8 cellular contexts compared by ENCODE assay signal in the genomic region with DNA sequence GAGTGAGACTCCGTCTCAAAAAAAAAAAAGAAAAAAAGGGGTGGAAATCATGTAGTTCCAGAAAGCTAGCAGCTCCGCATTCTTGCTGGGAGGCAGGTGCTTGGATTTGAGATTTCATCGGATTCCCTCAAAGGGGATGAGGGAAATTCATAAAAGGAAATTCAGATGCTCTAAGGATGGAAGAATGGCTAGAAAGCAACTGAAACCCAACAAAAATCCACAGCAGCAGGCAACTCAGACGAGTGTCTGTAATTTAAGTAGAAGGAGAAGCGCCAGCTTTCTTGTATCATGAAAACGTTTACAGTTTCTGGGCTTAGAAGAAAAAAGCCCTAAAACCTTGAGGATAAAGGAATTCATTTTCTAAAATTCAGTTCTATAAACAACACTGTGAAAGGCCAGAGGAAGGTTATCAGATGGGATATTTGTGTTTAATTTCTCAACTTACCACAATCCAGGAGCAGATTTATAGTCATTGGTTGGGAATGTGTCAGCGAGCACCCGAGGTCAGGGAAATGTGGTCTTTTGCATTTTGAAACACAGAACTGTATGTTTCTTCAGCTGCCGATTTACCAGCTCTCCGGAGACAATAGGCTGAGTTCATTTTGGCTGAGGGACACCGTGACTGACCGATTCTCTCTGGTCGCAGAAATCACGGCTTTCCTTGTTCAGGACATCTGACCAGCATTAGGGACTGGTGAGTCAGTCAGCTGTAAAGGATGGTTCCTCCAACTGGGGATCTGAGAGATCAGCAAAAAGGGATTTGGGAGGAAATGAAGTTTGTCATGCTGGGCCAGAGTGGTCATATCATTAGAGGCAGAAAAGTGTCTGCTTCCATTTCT.
DNase-seq lines count a peak whose midpoint lies in the region; ATAC-seq and TF ChIP-seq lines count a peak whose summit lies in the region.

No MANE protein-coding gene starts in this region.

- peak overlapping the region in 3 of 4 donors; percentile 4 to 64 (median 10) for H3K27ac ChIP-seq in Peyer's patch

- peak; percentile 33 for DNase-seq in ACHN
- no peak for DNase-seq in Peyer's patch
- peak; percentile 37 for DNase-seq in epithelial cell of proximal tubule (ENCODE audit: low read depth)
- no peak for DNase-seq in NCI-H1436 (lab: John Stamatoyannopoulos, UW)
- DNase-seq in NCI-H524 treated with DMSO at 0.1 percent for 48 hours (lab: John Stamatoyannopoulos, UW) = no peak
- no peak for DNase-seq in DMS 273 (lab: John Stamatoyannopoulos, UW; ENCODE audit: unreplicated experiment)

- no peak for ATAC-seq in HG02884 (IDR thresholded peaks at IDR 0.05; ENCODE audit: unreplicated experiment)

- TF ChIP-seq CTCF in Peyer's patch (IDR thresholded peaks at IDR 0.05) = no peak
- no peak for TF ChIP-seq CTCF in epithelial cell of proximal tubule (conservative IDR thresholded peaks at IDR 0.05; ENCODE audit: low read depth, low read length)

- H3K27me3 ChIP-seq in Peyer's patch (no peaks in the 10 kb centered on the region), neuron (ENCODE audit: insufficient read depth, low read length) (peaks cover 8% of the 10 kb centered on the region)

- no peak for TF ChIP-seq POLR2A in Peyer's patch (IDR thresholded peaks at IDR 0.05)

- no peaks in the 10 kb centered on the region for H3K9me3 ChIP-seq in Peyer's patch
- no peaks in the 10 kb centered on the region for H3K9me3 ChIP-seq in neuron (ENCODE audit: low read length)

- H3K4me3 ChIP-seq in Peyer's patch (no peak overlapping the region), epithelial cell of proximal tubule (ENCODE audit: low read depth, low read length) (no peak overlapping the region), neuron (ENCODE audit: low read length) (no peak overlapping the region)

- H3K36me3 ChIP-seq in Peyer's patch = no peaks in the 10 kb centered on the region
- H3K36me3 ChIP-seq in neuron (ENCODE audit: insufficient read depth, low read length) = no peaks in the 10 kb centered on the region

- peak overlapping the region; percentile 0 for H2AFZ ChIP-seq in neuron (ENCODE audit: low read depth, low read length)

- no peaks in the 10 kb centered on the region for H3K4me1 ChIP-seq in Peyer's patch
- peaks cover 7% of the 10 kb centered on the region for H3K4me1 ChIP-seq in neuron (ENCODE audit: insufficient read depth, low read length)

- in situ Hi-C loops in ACHN (cut with HindIII; ENCODE audit: low pct_ligation_motif_present, low pct_unique_long_range_greater_than_20kb, low sequenced_read_pairs) = no loop called here

Comparison
In these comparisons a context has a peak if more than half of its experiments do, and no peak if none do; other contexts are left out.
1. DNase-seq: peak in ACHN (single experiment) and epithelial cell of proximal tubule (single experiment); none in Peyer's patch (0 of 3), NCI-H1436 (single experiment), NCI-H524 treated with DMSO at 0.1 percent for 48 hours (single experiment) and DMS 273 (single experiment).